In genomic region chr2:197710424-197711042, GRCh38 we compare ENCODE assay signal across 10 cellular contexts. TPM values are rescaled to one million over a fixed set of nuclear protein-coding genes. Genes with fewer than 3 reads are reported as not detected.
DNase-seq lines count a peak whose midpoint lies in the region; ATAC-seq and TF ChIP-seq lines count a peak whose summit lies in the region.
"Had no signal": no experiment of that assay in that cellular context is flagged by ENCODE, and none has a peak within 500 bp of the region (broad histone marks: within the 10 kb centered on the region; RNA-seq: fewer than 3 reads in every experiment).

No MANE protein-coding gene starts in this region.

- no peak for TF ChIP-seq CTCF in GM06990 (IDR thresholded peaks at IDR 0.05; ENCODE audit: insufficient read depth, low read length, poor library complexity, severe bottlenecking)
- TF ChIP-seq CTCF in Peyer's patch (IDR thresholded peaks at IDR 0.05) = no peak
- no peak for TF ChIP-seq CTCF in adrenal gland (IDR thresholded peaks at IDR 0.05)

- H3K4me1 ChIP-seq in Peyer's patch (peaks cover 0 to 30% (median 9%) of the 10 kb centered on the region in 4 donors), adrenal gland (replicated peaks in 1 of 2) (peaks cover 14 to 36% of the 10 kb centered on the region in 2 donors), right cardiac atrium (ENCODE audit: control insufficient read depth, insufficient read depth, low read length) (peaks cover 9% of the 10 kb centered on the region)

- no peak overlapping the region for H3K4me3 ChIP-seq in GM06990 (replicated peaks; ENCODE audit: low read depth, low read length)
- no peak overlapping the region for H3K4me3 ChIP-seq in Peyer's patch
- no peak overlapping the region for H3K4me3 ChIP-seq in adrenal gland
- no peak overlapping the region for H3K4me3 ChIP-seq in right cardiac atrium (ENCODE audit: low read length)
- H3K4me3 ChIP-seq: SJSA1 had no signal

- no peak overlapping the region for H3K27ac ChIP-seq in Peyer's patch
- no peak overlapping the region for H3K27ac ChIP-seq in adrenal gland
- no peak overlapping the region for H3K27ac ChIP-seq in right cardiac atrium (ENCODE audit: low read length)
- H3K27ac ChIP-seq: SJSA1 had no signal

- H3K36me3 ChIP-seq in GM06990 (ENCODE audit: control insufficient read depth, insufficient read depth, low read length) = no peaks in the 10 kb centered on the region; the same call in 1 of the 2 replicates
- peaks cover 0 to 5% (median 0%) of the 10 kb centered on the region in 3 donors for H3K36me3 ChIP-seq in Peyer's patch
- H3K36me3 ChIP-seq in adrenal gland (replicated peaks in 1 of 2) = no peaks in the 10 kb centered on the region

- no peak for TF ChIP-seq POLR2A in Peyer's patch (IDR thresholded peaks at IDR 0.05)
- no peak for TF ChIP-seq POLR2A in adrenal gland (IDR thresholded peaks at IDR 0.05)

- H3K9me3 ChIP-seq in Peyer's patch (no peaks in the 10 kb centered on the region), adrenal gland (replicated peaks in 1 of 3) (no peaks in the 10 kb centered on the region), right cardiac atrium (ENCODE audit: control insufficient read depth, low read length) (no peaks in the 10 kb centered on the region)
- H3K9me3 ChIP-seq: SJSA1 had no signal

- H3K27me3 ChIP-seq in GM06990 (replicated peaks; ENCODE audit: control insufficient read depth, insufficient read depth, low read length) = no peaks in the 10 kb centered on the region
- H3K27me3 ChIP-seq in Peyer's patch = no peaks in the 10 kb centered on the region
- no peaks in the 10 kb centered on the region for H3K27me3 ChIP-seq in adrenal gland
- H3K27me3 ChIP-seq in right cardiac atrium (ENCODE audit: control insufficient read depth, insufficient read depth) = no peaks in the 10 kb centered on the region
- H3K27me3 ChIP-seq: SJSA1 had no signal

- intact Hi-C loops in adrenal gland (cut with DNase I) = no loop called here
- intact Hi-C loops in right cardiac atrium (cut with DNase I) = no loop called here

- DNase-seq in GM06990 (ENCODE audit: extremely low read depth, insufficient read length) = peak; percentile 56
- DNase-seq in MV-4-11 (lab: John Stamatoyannopoulos, UW) = peak; percentile 19
- DNase-seq in NCI-H2196 treated with DMSO at 0.1 percent for 48 hours (lab: John Stamatoyannopoulos, UW; ENCODE audit: unreplicated experiment) = no peak
- DNase-seq in Peyer's patch = no peak
- no peak for DNase-seq in adrenal gland
- no peak for DNase-seq in right cardiac atrium
- DNase-seq: DMS79 had no signal

- ATAC-seq in GM19025 (IDR thresholded peaks at IDR 0.05; ENCODE audit: low read depth, unreplicated experiment) = peak; percentile 75
- ATAC-seq in HG02852 (IDR thresholded peaks at IDR 0.05; ENCODE audit: unreplicated experiment) = peak; percentile 80
- ATAC-seq in right cardiac atrium = no peak

RNA-seq across cellular contexts. Expression of gene MARS2, which starts 5.4 kb away (rescaled TPM):
- total RNA-seq in Peyer's patch (10 to 100 TPM in 1 of 4 donors, 1 to 10 TPM in 3; 5.8 to 13.4 (median 8.1) TPM), adrenal gland (10 to 100 TPM in 4 of 8 donors, 1 to 10 TPM in 4; 7.0 to 24.9 (median 10.3) TPM), right cardiac atrium (1 to 10 TPM; 4.6 to 7.7 (median 5.6) TPM)
- polyA plus RNA-seq in adrenal gland (10 to 100 TPM in 1 of 3 donors, 1 to 10 TPM in 2; 1.1 to 14.8 (median 2.0) TPM), right cardiac atrium (3.2 TPM)

RNA-seq across cellular contexts. Expression of gene RFTN2, which starts 35.1 kb away (rescaled TPM):
- 1 to 10 TPM in 3 of 4 donors, under 1 TPM in 1; 0.47 to 9.9 (median 1.2) TPM for total RNA-seq in Peyer's patch
- total RNA-seq in adrenal gland = 10 to 100 TPM in 5 of 8 donors, 1 to 10 TPM in 3; 2.1 to 15.8 (median 11.2) TPM
- 1 to 10 TPM; 1.2 to 2.2 (median 1.9) TPM for polyA plus RNA-seq in adrenal gland
- 1 to 10 TPM; 3.0 to 9.8 (median 9.2) TPM for total RNA-seq in right cardiac atrium
- polyA plus RNA-seq in right cardiac atrium = 3.1 TPM

Comparison
In these comparisons a context has a peak if more than half of its experiments do, and no peak if none do; other contexts are left out.
1. DNase-seq: peak in GM06990 (single experiment) and MV-4-11 (single experiment); none in NCI-H2196 treated with DMSO at 0.1 percent for 48 hours (single experiment), Peyer's patch (0 of 3), adrenal gland (0 of 7) and right cardiac atrium (0 of 3).
2. ATAC-seq: peak in GM19025 (single experiment) and HG02852 (single experiment); none in right cardiac atrium (0 of 2).